ENCODE assay signal across 1 cellular context in the genomic region with DNA sequence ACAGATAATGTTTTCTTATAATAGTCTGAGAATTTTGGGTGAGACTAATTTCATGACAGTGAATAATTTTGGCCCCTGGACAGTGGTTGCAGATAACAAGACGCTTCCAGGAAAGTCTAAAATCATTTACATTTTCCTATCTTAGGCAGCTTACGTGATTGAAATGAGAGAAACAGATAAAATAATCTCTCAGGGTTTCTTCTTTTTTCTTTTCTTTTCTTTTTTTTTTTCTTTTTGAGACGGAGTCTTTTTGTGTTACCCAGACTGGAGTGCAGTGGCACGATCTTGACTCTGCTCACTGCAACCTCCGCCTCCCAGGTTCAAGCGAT.
TF ChIP-seq lines count a peak whose summit lies in the region.

No MANE protein-coding gene starts in this region.

TF ChIP-seq in SK-N-SH, 30 proteins besides CTCF, POLR2A, EP300 and RAD21 (continued from another document):
- TF ChIP-seq, protein P1, sequence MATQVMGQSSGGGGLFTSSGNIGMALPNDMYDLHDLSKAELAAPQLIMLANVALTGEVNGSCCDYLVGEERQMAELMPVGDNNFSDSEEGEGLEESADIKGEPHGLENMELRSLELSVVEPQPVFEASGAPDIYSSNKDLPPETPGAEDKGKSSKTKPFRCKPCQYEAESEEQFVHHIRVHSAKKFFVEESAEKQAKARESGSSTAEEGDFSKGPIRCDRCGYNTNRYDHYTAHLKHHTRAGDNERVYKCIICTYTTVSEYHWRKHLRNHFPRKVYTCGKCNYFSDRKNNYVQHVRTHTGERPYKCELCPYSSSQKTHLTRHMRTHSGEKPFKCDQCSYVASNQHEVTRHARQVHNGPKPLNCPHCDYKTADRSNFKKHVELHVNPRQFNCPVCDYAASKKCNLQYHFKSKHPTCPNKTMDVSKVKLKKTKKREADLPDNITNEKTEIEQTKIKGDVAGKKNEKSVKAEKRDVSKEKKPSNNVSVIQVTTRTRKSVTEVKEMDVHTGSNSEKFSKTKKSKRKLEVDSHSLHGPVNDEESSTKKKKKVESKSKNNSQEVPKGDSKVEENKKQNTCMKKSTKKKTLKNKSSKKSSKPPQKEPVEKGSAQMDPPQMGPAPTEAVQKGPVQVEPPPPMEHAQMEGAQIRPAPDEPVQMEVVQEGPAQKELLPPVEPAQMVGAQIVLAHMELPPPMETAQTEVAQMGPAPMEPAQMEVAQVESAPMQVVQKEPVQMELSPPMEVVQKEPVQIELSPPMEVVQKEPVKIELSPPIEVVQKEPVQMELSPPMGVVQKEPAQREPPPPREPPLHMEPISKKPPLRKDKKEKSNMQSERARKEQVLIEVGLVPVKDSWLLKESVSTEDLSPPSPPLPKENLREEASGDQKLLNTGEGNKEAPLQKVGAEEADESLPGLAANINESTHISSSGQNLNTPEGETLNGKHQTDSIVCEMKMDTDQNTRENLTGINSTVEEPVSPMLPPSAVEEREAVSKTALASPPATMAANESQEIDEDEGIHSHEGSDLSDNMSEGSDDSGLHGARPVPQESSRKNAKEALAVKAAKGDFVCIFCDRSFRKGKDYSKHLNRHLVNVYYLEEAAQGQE (IDR thresholded peaks at IDR 0.05; ENCODE audit: low read depth, low read length), result no peak
- TF ChIP-seq, protein P2, sequence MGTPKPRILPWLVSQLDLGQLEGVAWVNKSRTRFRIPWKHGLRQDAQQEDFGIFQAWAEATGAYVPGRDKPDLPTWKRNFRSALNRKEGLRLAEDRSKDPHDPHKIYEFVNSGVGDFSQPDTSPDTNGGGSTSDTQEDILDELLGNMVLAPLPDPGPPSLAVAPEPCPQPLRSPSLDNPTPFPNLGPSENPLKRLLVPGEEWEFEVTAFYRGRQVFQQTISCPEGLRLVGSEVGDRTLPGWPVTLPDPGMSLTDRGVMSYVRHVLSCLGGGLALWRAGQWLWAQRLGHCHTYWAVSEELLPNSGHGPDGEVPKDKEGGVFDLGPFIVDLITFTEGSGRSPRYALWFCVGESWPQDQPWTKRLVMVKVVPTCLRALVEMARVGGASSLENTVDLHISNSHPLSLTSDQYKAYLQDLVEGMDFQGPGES (IDR thresholded peaks at IDR 0.05; ENCODE audit: low read depth, low read length), result no peak
- TF ChIP-seq SMC3 (IDR thresholded peaks at IDR 0.05; ENCODE audit: low read depth, low read length), result no peak
- no peak for TF ChIP-seq TEAD4 (IDR thresholded peaks at IDR 0.05; ENCODE audit: borderline replicate concordance, insufficient read depth)
- TF ChIP-seq, protein P3, sequence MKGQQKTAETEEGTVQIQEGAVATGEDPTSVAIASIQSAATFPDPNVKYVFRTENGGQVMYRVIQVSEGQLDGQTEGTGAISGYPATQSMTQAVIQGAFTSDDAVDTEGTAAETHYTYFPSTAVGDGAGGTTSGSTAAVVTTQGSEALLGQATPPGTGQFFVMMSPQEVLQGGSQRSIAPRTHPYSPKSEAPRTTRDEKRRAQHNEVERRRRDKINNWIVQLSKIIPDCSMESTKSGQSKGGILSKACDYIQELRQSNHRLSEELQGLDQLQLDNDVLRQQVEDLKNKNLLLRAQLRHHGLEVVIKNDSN (IDR thresholded peaks at IDR 0.05; ENCODE audit: borderline replicate concordance, low read depth), result no peak
- TF ChIP-seq SIN3A (IDR thresholded peaks at IDR 0.05; ENCODE audit: borderline replicate concordance, low read depth, low read length), result no peak
- no peak for TF ChIP-seq TAF1 (IDR thresholded peaks at IDR 0.05; ENCODE audit: borderline replicate concordance, low read depth, low read length)
- no peak for TF ChIP-seq NRF1 (IDR thresholded peaks at IDR 0.05; ENCODE audit: low read depth, low read length)
- TF ChIP-seq, protein P4, sequence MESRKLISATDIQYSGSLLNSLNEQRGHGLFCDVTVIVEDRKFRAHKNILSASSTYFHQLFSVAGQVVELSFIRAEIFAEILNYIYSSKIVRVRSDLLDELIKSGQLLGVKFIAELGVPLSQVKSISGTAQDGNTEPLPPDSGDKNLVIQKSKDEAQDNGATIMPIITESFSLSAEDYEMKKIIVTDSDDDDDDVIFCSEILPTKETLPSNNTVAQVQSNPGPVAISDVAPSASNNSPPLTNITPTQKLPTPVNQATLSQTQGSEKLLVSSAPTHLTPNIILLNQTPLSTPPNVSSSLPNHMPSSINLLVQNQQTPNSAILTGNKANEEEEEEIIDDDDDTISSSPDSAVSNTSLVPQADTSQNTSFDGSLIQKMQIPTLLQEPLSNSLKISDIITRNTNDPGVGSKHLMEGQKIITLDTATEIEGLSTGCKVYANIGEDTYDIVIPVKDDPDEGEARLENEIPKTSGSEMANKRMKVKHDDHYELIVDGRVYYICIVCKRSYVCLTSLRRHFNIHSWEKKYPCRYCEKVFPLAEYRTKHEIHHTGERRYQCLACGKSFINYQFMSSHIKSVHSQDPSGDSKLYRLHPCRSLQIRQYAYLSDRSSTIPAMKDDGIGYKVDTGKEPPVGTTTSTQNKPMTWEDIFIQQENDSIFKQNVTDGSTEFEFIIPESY (IDR thresholded peaks at IDR 0.05; ENCODE audit: borderline replicate concordance, low read depth), result no peak
- TF ChIP-seq, protein P5, sequence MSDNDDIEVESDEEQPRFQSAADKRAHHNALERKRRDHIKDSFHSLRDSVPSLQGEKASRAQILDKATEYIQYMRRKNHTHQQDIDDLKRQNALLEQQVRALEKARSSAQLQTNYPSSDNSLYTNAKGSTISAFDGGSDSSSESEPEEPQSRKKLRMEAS (IDR thresholded peaks at IDR 0.05; ENCODE audit: low read depth), result no peak
- TF ChIP-seq RFX5 (IDR thresholded peaks at IDR 0.05; ENCODE audit: low read length), result no peak
- TF ChIP-seq, protein P6, sequence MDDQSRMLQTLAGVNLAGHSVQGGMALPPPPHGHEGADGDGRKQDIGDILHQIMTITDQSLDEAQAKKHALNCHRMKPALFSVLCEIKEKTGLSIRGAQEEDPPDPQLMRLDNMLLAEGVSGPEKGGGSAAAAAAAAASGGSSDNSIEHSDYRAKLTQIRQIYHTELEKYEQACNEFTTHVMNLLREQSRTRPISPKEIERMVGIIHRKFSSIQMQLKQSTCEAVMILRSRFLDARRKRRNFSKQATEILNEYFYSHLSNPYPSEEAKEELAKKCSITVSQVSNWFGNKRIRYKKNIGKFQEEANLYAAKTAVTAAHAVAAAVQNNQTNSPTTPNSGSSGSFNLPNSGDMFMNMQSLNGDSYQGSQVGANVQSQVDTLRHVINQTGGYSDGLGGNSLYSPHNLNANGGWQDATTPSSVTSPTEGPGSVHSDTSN (IDR thresholded peaks at IDR 0.05), result no peak
- TF ChIP-seq ELF1 (IDR thresholded peaks at IDR 0.05), result no peak
- TF ChIP-seq GABPA (IDR thresholded peaks at IDR 0.05; ENCODE audit: low read depth), result no peak
- TF ChIP-seq MEF2A (IDR thresholded peaks at IDR 0.05; ENCODE audit: borderline replicate concordance, low read depth), result no peak
- no peak for TF ChIP-seq EZH2phosphoT487 (IDR thresholded peaks at IDR 0.05; ENCODE audit: borderline replicate concordance, low read depth)
- no peak for TF ChIP-seq FOSL2 (IDR thresholded peaks at IDR 0.05; ENCODE audit: borderline replicate concordance, low read depth)
